In genomic region chr10:50051995-50052660, GRCh38 we compare ENCODE assay signal across 8 cellular contexts. TPM values are rescaled to one million over a fixed set of nuclear protein-coding genes. Genes with fewer than 3 reads are reported as not detected.
A peak's percentile ranks its signal among the peaks of the same experiment; 100 is the strongest.
DNase-seq lines count a peak whose midpoint lies in the region; ATAC-seq and TF ChIP-seq lines count a peak whose summit lies in the region.
"Not testable (repeated sequence)": the region's sequence is repeated elsewhere in the genome, so short reads cannot be mapped to it uniquely, and the experiment has no call there.

No MANE protein-coding gene starts in this region.

- intact Hi-C loops in right lobe of liver (cut with DNase I) = not testable (repeated sequence)

- ATAC-seq in GM19025 (IDR thresholded peaks at IDR 0.05; ENCODE audit: low read depth, unreplicated experiment) (peak; percentile 81), right lobe of liver (peak in 3 of 4 donors; percentile 87 to 95 (median 89))
- ATAC-seq in activated T-cell treated with anti-CD3 and anti-CD28 coated beads, Interleukin-2, amount 50 U/mL, for 72 hours (replicated peaks in 1 of 2) = not testable (repeated sequence)

- H3K4me2 ChIP-seq in fibroblast of lung (ENCODE audit: extremely low read depth, insufficient read depth, low read length) = peak overlapping the region; percentile 23

- TF ChIP-seq CTCF in fibroblast of lung (conservative IDR thresholded peaks at IDR 0.05 in 1 of 2, IDR thresholded peaks at IDR 0.05 in 1 of 2; ENCODE audit: low read depth in 1 of 2, low read length in 2 of 2); right lobe of liver (IDR thresholded peaks at IDR 0.05): not testable (repeated sequence)

- H3K27me3 ChIP-seq in fibroblast of lung (ENCODE audit: control insufficient read depth, insufficient read depth, low read length); right lobe of liver: not testable (repeated sequence)

- peak overlapping the region in 2 of 4 experiments; percentile 34 to 36 for H3K4me3 ChIP-seq in fibroblast of lung (replicated peaks in 1 of 4; ENCODE audit: control extremely low read depth in 1 of 4, insufficient read depth in 1 of 4, low read depth in 3 of 4, low read length in 4 of 4)
- not testable (repeated sequence) for H3K4me3 ChIP-seq in right lobe of liver

- H3K9ac ChIP-seq in fibroblast of lung (ENCODE audit: insufficient read depth, low read length) = not testable (repeated sequence)

- H3K36me3 Mint-ChIP-seq in activated T-cell treated with anti-CD3 and anti-CD28 coated beads, Interleukin-2, amount 50 U/mL, for 72 hours (ENCODE audit: insufficient read depth in 2 of 2) = not testable (repeated sequence)

- WGBS in right lobe of liver (ENCODE audit: insufficient coverage, low coverage, low lambda C conversion rate, missing lambda C conversion rate) = 22% methylated on average over 3 of the region's 3 CpGs

- not testable (repeated sequence) for H4K20me1 ChIP-seq in fibroblast of lung (ENCODE audit: control insufficient read depth, extremely low read depth, insufficient read depth, low read length)

- H2AFZ ChIP-seq in fibroblast of lung (ENCODE audit: low read length) = peak overlapping the region; percentile 26

- H3K36me3 ChIP-seq in fibroblast of lung (ENCODE audit: control insufficient read depth, insufficient read depth, low read length); right lobe of liver: not testable (repeated sequence)

- TF ChIP-seq POLR2A in right lobe of liver (IDR thresholded peaks at IDR 0.05) = not testable (repeated sequence)

- not testable (repeated sequence) for H3K79me2 ChIP-seq in fibroblast of lung (ENCODE audit: control insufficient read depth, insufficient read depth, low read length)

- not testable (repeated sequence) for H3K9me3 Mint-ChIP-seq in activated T-cell treated with anti-CD3 and anti-CD28 coated beads, Interleukin-2, amount 50 U/mL, for 72 hours

- peak overlapping the region; percentile 25 for H3K27ac Mint-ChIP-seq in activated T-cell treated with anti-CD3 and anti-CD28 coated beads, Interleukin-2, amount 50 U/mL, for 72 hours

- not testable (repeated sequence) for H3K4me3 Mint-ChIP-seq in activated T-cell treated with anti-CD3 and anti-CD28 coated beads, Interleukin-2, amount 50 U/mL, for 72 hours

- H3K9me3 ChIP-seq in fibroblast of lung (ENCODE audit: control insufficient read depth, insufficient read depth, low read depth, low read length); right lobe of liver: not testable (repeated sequence)

- H3K4me1 ChIP-seq in fibroblast of lung (ENCODE audit: control insufficient read depth, extremely low read depth, insufficient read depth, low read length); right lobe of liver: not testable (repeated sequence)

- H3K4me1 Mint-ChIP-seq in activated T-cell treated with anti-CD3 and anti-CD28 coated beads, Interleukin-2, amount 50 U/mL, for 72 hours (ENCODE audit: low read depth) = not testable (repeated sequence)

- not testable (repeated sequence) for H3K27ac ChIP-seq in fibroblast of lung (ENCODE audit: insufficient read depth, low read length); right lobe of liver

- DNase-seq in Daoy (ENCODE audit: low read depth) (peak; percentile 62), HCEC 1CT (peak; percentile 59), HuH-7 (ENCODE audit: low spot score) (peak; percentile 29), fibroblast of lung (ENCODE audit: low read depth in 2 of 2) (peak; percentile 60 to 71), stromal cell of bone marrow (ENCODE audit: low read depth) (peak; percentile 37)
- not testable (repeated sequence) for DNase-seq in activated T-cell treated with anti-CD3 and anti-CD28 coated beads, Interleukin-2, amount 50 U/mL, for 72 hours; right lobe of liver

- H3K27me3 Mint-ChIP-seq in activated T-cell treated with anti-CD3 and anti-CD28 coated beads, Interleukin-2, amount 50 U/mL, for 72 hours (ENCODE audit: low read depth) = not testable (repeated sequence)

RNA-seq across cellular contexts. Expression of gene WASHC2A, which starts 15.6 kb away (rescaled TPM):
- total RNA-seq in Daoy (2014; rRNA removed; shearing (Covaris generic)) = 18.6 and 21.0 TPM in 2 replicates
- total RNA-seq in activated T-cell treated with anti-CD3 and anti-CD28 coated beads, Interleukin-2, amount 50 U/mL, for 72 hours = 10 to 100 TPM; 27.0 to 32.4 TPM
- total RNA-seq in fibroblast of lung = 62.9 and 64.2 TPM in 2 replicates
- 46.8 and 47.3 TPM in 2 replicates for polyA plus RNA-seq in fibroblast of lung
- 36.5 and 40.2 TPM in 2 replicates for polyA plus RNA-seq in fibroblast of lung (2012)
- polyA minus RNA-seq in fibroblast of lung (ENCODE audit: low replicate concordance) = 13.2 and 14.7 TPM in 2 replicates
- total RNA-seq in right lobe of liver = 10 to 100 TPM in 5 of 6 experiments, 1 to 10 TPM in 1; 9.5 to 26.1 (median 19.7) TPM
